In the genomic region with DNA sequence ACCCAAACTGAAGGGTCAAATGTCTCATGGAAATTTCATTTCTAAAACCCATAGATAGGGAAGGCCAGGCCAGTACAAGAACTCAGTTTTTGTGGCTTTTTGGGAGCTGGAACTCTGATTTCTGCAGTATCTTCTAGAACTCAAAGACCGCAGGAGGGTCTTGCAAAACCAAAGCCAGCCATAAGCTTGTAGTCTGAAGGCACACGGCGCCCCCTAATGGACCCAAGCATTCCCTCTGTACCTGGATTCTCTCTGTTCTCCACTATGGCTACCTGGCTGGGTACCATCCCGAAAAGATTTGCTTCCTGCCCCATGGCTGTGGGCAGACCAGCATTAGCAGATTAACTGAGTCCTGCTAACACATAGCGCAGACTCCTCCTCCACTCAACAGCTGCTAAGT, we compare ENCODE assay signal across 8 cellular contexts.
DNase-seq lines count a peak whose midpoint lies in the region; ATAC-seq and TF ChIP-seq lines count a peak whose summit lies in the region.

No MANE protein-coding gene starts in this region.

- H3K9me3 ChIP-seq in adipocyte (ENCODE audit: control insufficient read depth, low read length): no peaks in the 10 kb centered on the region

- H3K36me3 Mint-ChIP-seq in activated T-helper 1 cell treated with anti-CD3 and anti-CD28 coated beads, Interleukin-12 subunit alpha, Interleukin-12 subunit beta, Interleukin-2, Interleukin-4 antibody, amounts not matched to agents 30 ng/mL and 10 ng/mL and 1 ng/mL, durations not matched to agents 14 hours and 24 hours and 36 hours (ENCODE audit: low read depth): no peaks in the 10 kb centered on the region

- no peak for TF ChIP-seq POLR2A in NB4 (IDR thresholded peaks at IDR 0.05; ENCODE audit: extremely low read depth, insufficient read length)

- peaks cover 2% of the 10 kb centered on the region for H3K27me3 Mint-ChIP-seq in activated T-helper 1 cell treated with anti-CD3 and anti-CD28 coated beads, Interleukin-12 subunit alpha, Interleukin-12 subunit beta, Interleukin-2, Interleukin-4 antibody, amounts not matched to agents 30 ng/mL and 10 ng/mL and 1 ng/mL, durations not matched to agents 14 hours and 24 hours and 36 hours (ENCODE audit: insufficient read depth)

- H3K4me3 ChIP-seq in NB4 (ENCODE audit: low read depth, low read length) (no peak overlapping the region), adipocyte (ENCODE audit: low read length) (no peak overlapping the region), kidney epithelial cell (ENCODE audit: low read depth, low read length) (no peak overlapping the region)

- no peak overlapping the region for H3K4me3 Mint-ChIP-seq in activated T-helper 1 cell treated with anti-CD3 and anti-CD28 coated beads, Interleukin-12 subunit alpha, Interleukin-12 subunit beta, Interleukin-2, Interleukin-4 antibody, amounts not matched to agents 30 ng/mL and 10 ng/mL and 1 ng/mL, durations not matched to agents 14 hours and 24 hours and 36 hours

- H3K36me3 ChIP-seq in adipocyte (ENCODE audit: control insufficient read depth, insufficient read depth, low read length, severe bottlenecking) (no peaks in the 10 kb centered on the region), kidney epithelial cell (ENCODE audit: control insufficient read depth, insufficient read depth, low read length) (no peaks in the 10 kb centered on the region)

- H3K9me3 Mint-ChIP-seq in activated T-helper 1 cell treated with anti-CD3 and anti-CD28 coated beads, Interleukin-12 subunit alpha, Interleukin-12 subunit beta, Interleukin-2, Interleukin-4 antibody, amounts not matched to agents 30 ng/mL and 10 ng/mL and 1 ng/mL, durations not matched to agents 14 hours and 24 hours and 36 hours: no peaks in the 10 kb centered on the region

- H3K27ac Mint-ChIP-seq in activated T-helper 1 cell treated with anti-CD3 and anti-CD28 coated beads, Interleukin-12 subunit alpha, Interleukin-12 subunit beta, Interleukin-2, Interleukin-4 antibody, amounts not matched to agents 30 ng/mL and 10 ng/mL and 1 ng/mL, durations not matched to agents 14 hours and 24 hours and 36 hours: no peak overlapping the region

- ATAC-seq in esophagus mucosa (no peak), GM21526 (IDR thresholded peaks at IDR 0.05; ENCODE audit: low FRiP score, unreplicated experiment) (no peak)

- DNase-seq in GM03348 (ENCODE audit: low spot score) (peak; percentile 20), NB4 (ENCODE audit: low read depth) (peak; percentile 47), adipocyte (ENCODE audit: low read depth) (peak; percentile 56), kidney epithelial cell (ENCODE audit: low read depth) (no peak), KG1 (lab: John Stamatoyannopoulos, UW) (no peak)
- no peak for DNase-seq in activated T-helper 1 cell treated with anti-CD3 and anti-CD28 coated beads, Interleukin-12 subunit alpha, Interleukin-12 subunit beta, Interleukin-2, Interleukin-4 antibody, amounts not matched to agents 30 ng/mL and 10 ng/mL and 1 ng/mL, durations not matched to agents 14 hours and 24 hours and 36 hours (ENCODE audit: low spot score)

- H3K4me1 Mint-ChIP-seq in activated T-helper 1 cell treated with anti-CD3 and anti-CD28 coated beads, Interleukin-12 subunit alpha, Interleukin-12 subunit beta, Interleukin-2, Interleukin-4 antibody, amounts not matched to agents 30 ng/mL and 10 ng/mL and 1 ng/mL, durations not matched to agents 14 hours and 24 hours and 36 hours (ENCODE audit: low read depth): no peaks in the 10 kb centered on the region

- H3K9ac ChIP-seq in adipocyte (ENCODE audit: low read length): no peak overlapping the region

- peaks cover 5% of the 10 kb centered on the region for H3K4me1 ChIP-seq in adipocyte (ENCODE audit: control insufficient read depth, insufficient read depth, low read length)

- intact Hi-C loops in activated T-helper 1 cell treated with anti-CD3 and anti-CD28 coated beads, Interleukin-12 subunit alpha, Interleukin-12 subunit beta, Interleukin-2, Interleukin-4 antibody, amounts not matched to agents 30 ng/mL and 10 ng/mL and 1 ng/mL, durations not matched to agents 14 hours and 24 hours and 36 hours (cut with micrococcal nuclease): no loop called here

- TF ChIP-seq CTCF in NB4 (IDR thresholded peaks at IDR 0.05; ENCODE audit: low read depth, low read length): peak; percentile 48
- TF ChIP-seq CTCF in kidney epithelial cell (IDR thresholded peaks at IDR 0.05; ENCODE audit: insufficient read depth, low read length, poor library complexity, severe bottlenecking): peak; percentile 61

- H3K27me3 ChIP-seq in adipocyte (replicated peaks; ENCODE audit: control insufficient read depth, insufficient read depth, low read length) (peaks cover 3% of the 10 kb centered on the region), kidney epithelial cell (ENCODE audit: control insufficient read depth, insufficient read depth, low read length) (no peaks in the 10 kb centered on the region)

Comparison
In these comparisons a context has a peak if more than half of its experiments do, and no peak if none do; other contexts are left out.
1. DNase-seq: peak in GM03348 (single experiment), NB4 (single experiment) and adipocyte (single experiment); none in kidney epithelial cell (single experiment), KG1 (single experiment) and activated T-helper 1 cell treated with anti-CD3 and anti-CD28 coated beads, Interleukin-12 subunit alpha, Interleukin-12 subunit beta, Interleukin-2, Interleukin-4 antibody, amounts not matched to agents 30 ng/mL and 10 ng/mL and 1 ng/mL, durations not matched to agents 14 hours and 24 hours and 36 hours (single experiment).